Comparison of ENCODE assay signal across 12 cellular contexts in the genomic region with DNA sequence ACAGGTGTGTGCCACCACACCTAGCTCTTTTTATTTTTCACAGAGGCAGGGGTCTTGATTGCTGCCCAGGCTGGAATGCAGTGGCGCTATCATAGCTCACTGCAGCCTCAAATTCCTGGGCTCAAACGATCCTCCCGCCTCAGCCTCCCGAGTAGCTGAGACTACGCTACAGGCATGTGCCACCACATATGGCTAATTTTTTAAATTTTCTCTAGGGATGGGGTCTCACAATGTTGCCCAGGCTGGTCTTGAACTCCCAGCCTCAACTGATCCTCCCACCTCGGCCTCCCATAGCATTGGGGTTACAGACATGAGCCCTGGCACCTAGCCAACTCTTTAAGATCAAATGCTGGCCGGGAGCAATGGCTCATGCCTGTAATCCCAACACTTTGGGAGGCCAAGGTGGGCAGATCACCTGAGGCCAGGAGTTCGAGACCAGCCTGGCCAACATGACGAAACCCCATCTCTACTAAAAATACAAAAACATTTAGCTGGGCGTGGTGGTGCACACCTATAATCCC. TPM values are rescaled to one million over a fixed set of nuclear protein-coding genes. Genes with fewer than 3 reads are reported as not detected.
A peak's percentile ranks its signal among the peaks of the same experiment; 100 is the strongest.
DNase-seq lines count a peak whose midpoint lies in the region; TF ChIP-seq lines count a peak whose summit lies in the region.
"Not testable (repeated sequence)": the region's sequence is repeated elsewhere in the genome, so short reads cannot be mapped to it uniquely, and the experiment has no call there.
"Had no signal": no experiment of that assay in that cellular context is flagged by ENCODE, and none has a peak within 500 bp of the region (broad histone marks: within the 10 kb centered on the region; RNA-seq: fewer than 3 reads in every experiment).

No MANE protein-coding gene starts in this region.

- TF ChIP-seq EP300 in Ishikawa (IDR thresholded peaks at IDR 0.05; ENCODE audit: borderline replicate concordance); SK-N-SH (IDR thresholded peaks at IDR 0.05; ENCODE audit: borderline replicate concordance in 1 of 2, low read depth in 1 of 2, low read length in 1 of 2): not testable (repeated sequence)

- H3K27ac ChIP-seq in SK-N-SH (ENCODE audit: low read depth in 2 of 2, low read length in 1 of 2), result peak overlapping the region in 1 of 2 experiments; percentile 88; a peak in 1 of 4 replicates
- H3K27ac ChIP-seq in osteoblast (ENCODE audit: low read depth, low read length), result peak overlapping the region; percentile 71
- H3K27ac ChIP-seq in smooth muscle cell (ENCODE audit: low read depth), result peak overlapping the region; percentile 73

- not testable (repeated sequence) for TF ChIP-seq CTCF in SK-N-SH (IDR thresholded peaks at IDR 0.05); chondrocyte (IDR thresholded peaks at IDR 0.05); osteoblast (IDR thresholded peaks at IDR 0.05; ENCODE audit: extremely low read depth, low read depth, low read length); smooth muscle cell (IDR thresholded peaks at IDR 0.05; ENCODE audit: borderline replicate concordance, insufficient read depth, poor library complexity, severe bottlenecking)

- H3K9me3 Mint-ChIP-seq in chondrocyte (ENCODE audit: low read depth), result not testable (repeated sequence)

- H2AFZ ChIP-seq in SK-N-SH (ENCODE audit: low read depth); osteoblast (ENCODE audit: low read length); smooth muscle cell (ENCODE audit: low read depth): not testable (repeated sequence)

- not testable (repeated sequence) for H3K27me3 ChIP-seq in SK-N-SH (ENCODE audit: insufficient read depth); osteoblast (ENCODE audit: insufficient read depth, low read length); smooth muscle cell (ENCODE audit: low read depth)

- not testable (repeated sequence) for H3K36me3 ChIP-seq in SK-N-SH (replicated peaks in 1 of 2; ENCODE audit: control insufficient read depth in 1 of 2, insufficient read depth in 2 of 2, low read length in 1 of 2); osteoblast (ENCODE audit: insufficient read depth, low read length); smooth muscle cell (ENCODE audit: low read depth)

- H3K79me2 ChIP-seq in SK-N-SH (ENCODE audit: insufficient read depth); osteoblast (ENCODE audit: insufficient read depth, low read length); smooth muscle cell (ENCODE audit: low read depth): not testable (repeated sequence)

- not testable (repeated sequence) for H3K9ac ChIP-seq in SK-N-SH; smooth muscle cell (ENCODE audit: low read depth)

- H3K4me2 ChIP-seq in SK-N-SH; osteoblast (ENCODE audit: insufficient read depth, low read length); smooth muscle cell: not testable (repeated sequence)

- not testable (repeated sequence) for H3K4me3 Mint-ChIP-seq in chondrocyte (ENCODE audit: unreplicated experiment)

- not testable (repeated sequence) for H3K9me2 ChIP-seq in SK-N-SH

- peaks cover 44% of the 10 kb centered on the region for H3K4me1 Mint-ChIP-seq in chondrocyte (ENCODE audit: low read depth)

- not testable (repeated sequence) for H3K36me3 Mint-ChIP-seq in chondrocyte (ENCODE audit: low read depth)

- not testable (repeated sequence) for H3K27me3 Mint-ChIP-seq in chondrocyte (ENCODE audit: low read depth)

- 97% methylated on average over 10 of the region's 10 CpGs for WGBS in SK-N-SH (ENCODE audit: low lambda C conversion rate)
- WGBS in smooth muscle cell (ENCODE audit: low lambda C conversion rate), result 93% methylated on average over 10 of the region's 10 CpGs

- peaks cover 15 to 22% of the 10 kb centered on the region in 2 experiments; a peak in 3 of 4 replicates for H3K4me1 ChIP-seq in SK-N-SH (ENCODE audit: control insufficient read depth in 1 of 2, insufficient read depth in 2 of 2, low read depth in 1 of 2, low read length in 1 of 2)
- peaks cover 37% of the 10 kb centered on the region for H3K4me1 ChIP-seq in osteoblast (ENCODE audit: insufficient read depth, low read length)
- H3K4me1 ChIP-seq in smooth muscle cell (ENCODE audit: low read depth), result not testable (repeated sequence)

- not testable (repeated sequence) for DNase-seq in SK-N-SH; chondrocyte (ENCODE audit: low spot score); osteoblast (ENCODE audit: insufficient read length, low spot score, missing footprints); smooth muscle cell (lab: John Stamatoyannopoulos, UW; ENCODE audit: unreplicated experiment)

- not testable (repeated sequence) for H4K20me1 ChIP-seq in SK-N-SH (ENCODE audit: insufficient read depth); osteoblast (ENCODE audit: insufficient read depth, low read length); smooth muscle cell (ENCODE audit: low read depth)

- not testable (repeated sequence) for TF ChIP-seq RAD21 in Ishikawa (IDR thresholded peaks at IDR 0.05; ENCODE audit: low read depth); SK-N-SH (IDR thresholded peaks at IDR 0.05; ENCODE audit: low read length)

- POLR2A ChIA-PET in SK-N-SH (lab: Yijun Ruan, JAX), result not testable (repeated sequence)

- H3K9me3 ChIP-seq in SK-N-SH; osteoblast (ENCODE audit: low read depth, low read length); smooth muscle cell (replicated peaks; ENCODE audit: low read depth): not testable (repeated sequence)

- H3F3A ChIP-seq in SK-N-SH (replicated peaks; ENCODE audit: insufficient read depth), result peaks cover 27% of the 10 kb centered on the region
- not testable (repeated sequence) for H3F3A ChIP-seq in smooth muscle cell (ENCODE audit: low read depth)

- CTCF ChIA-PET in SK-N-SH (lab: Yijun Ruan, JAX), result interaction anchor here (1.0 to 4.1 kb wide), 7 partner anchors 8 to 591 kb away, joined by 3 to 38 read pairs (median 10); no protein-coding TSS in a partner anchor

- not testable (repeated sequence) for H3K4me3 ChIP-seq in SK-N-SH (ENCODE audit: low read depth in 2 of 2, low read length in 1 of 2); osteoblast (ENCODE audit: insufficient read depth, low read length); smooth muscle cell

- peak overlapping the region; percentile 96 for H3K27ac Mint-ChIP-seq in chondrocyte (ENCODE audit: unreplicated experiment)

TF ChIP-seq in Ishikawa, 13 proteins besides CTCF, POLR2A, EP300 and RAD21:
- TF ChIP-seq NFIC (IDR thresholded peaks at IDR 0.05), result 0 out of 2 replicates have a peak, but pooled peaks have one; percentile 19
TF ChIP-seq in Ishikawa: peak in this region for 1; not testable (repeated sequence) for 12.

TF ChIP-seq in SK-N-SH, 30 proteins besides CTCF, POLR2A, EP300 and RAD21:
- peak; percentile 58 for TF ChIP-seq NFIC (IDR thresholded peaks at IDR 0.05; ENCODE audit: borderline replicate concordance)

RNA-seq across cellular contexts. Expression of a gene that starts 50.6 kb away (rescaled TPM):
- polyA plus RNA-seq in SK-N-SH (2012; rRNA removed) (not detected in 2 replicates), smooth muscle cell (19.0 and 32.7 TPM in 2 replicates)
- polyA plus RNA-seq in SK-N-SH (2012; cell fraction: cytosol; rRNA removed), result not detected in 2 replicates
- polyA plus RNA-seq in SK-N-SH (2012; cell fraction: nucleus; rRNA removed), result not detected in 2 replicates
- total RNA-seq in chondrocyte (3.4 to 5.1 TPM (median 4.7 TPM) in 3 replicates), osteoblast (not detected in 2 replicates), smooth muscle cell (5.3 and 14.3 TPM in 2 replicates)
- total RNA-seq: CD4-positive, alpha-beta memory T cell; CD4-positive, CD25-positive, alpha-beta regulatory T cell; CD8-positive, alpha-beta memory T cell; Daoy; GM12878 had no signal
- polyA plus RNA-seq: AG04450; CD14-positive monocyte; CD4-positive, alpha-beta memory T cell; CD4-positive, CD25-positive, alpha-beta regulatory T cell; CD8-positive, alpha-beta memory T cell; GM12878 had no signal
